In the genomic region with DNA sequence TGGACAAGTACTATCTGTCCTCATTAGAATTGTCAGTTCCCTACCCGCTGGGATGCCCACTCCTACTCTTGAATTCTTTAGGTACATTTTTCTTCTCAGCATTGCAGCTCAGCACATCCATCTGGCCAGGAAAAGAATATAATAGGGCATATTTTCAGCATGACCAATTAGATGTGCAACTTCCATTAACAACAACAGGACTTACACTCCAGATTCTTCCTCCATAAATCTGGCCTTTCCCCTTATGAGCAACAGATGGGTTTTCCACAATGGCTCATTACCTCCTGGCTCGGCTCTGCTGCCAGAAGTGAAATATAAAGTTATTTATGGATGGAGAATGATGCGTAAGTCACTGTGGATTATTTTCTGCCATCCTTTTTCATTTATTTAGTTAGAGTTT, we compare ENCODE assay signal across 15 cellular contexts.
DNase-seq lines count a peak whose midpoint lies in the region; TF ChIP-seq lines count a peak whose summit lies in the region.
"Had no signal": no experiment of that assay in that cellular context is flagged by ENCODE, and none has a peak within 500 bp of the region (broad histone marks: within the 10 kb centered on the region; RNA-seq: fewer than 3 reads in every experiment).

No MANE protein-coding gene starts in this region.

- H4K20me1 ChIP-seq in mammary epithelial cell (ENCODE audit: insufficient read depth, low read length): no peaks in the 10 kb centered on the region

- H3K36me3 Mint-ChIP-seq in endodermal cell (ENCODE audit: low read depth): no peaks in the 10 kb centered on the region
- no peaks in the 10 kb centered on the region for H3K36me3 Mint-ChIP-seq in activated naive CD4-positive, alpha-beta T cell treated with anti-CD3 and anti-CD28 coated beads for 36 hours (ENCODE audit: low read depth)
- H3K36me3 Mint-ChIP-seq: activated CD4-positive, alpha-beta memory T cell treated with anti-CD3 and anti-CD28 coated beads for 36 hours had no signal

- H3K4me3 ChIP-seq in mammary epithelial cell (replicated peaks in 1 of 3; ENCODE audit: insufficient read depth in 1 of 3, low read depth in 2 of 3, low read length in 3 of 3) (no peak overlapping the region), breast epithelium (no peak overlapping the region), fibroblast of villous mesenchyme (ENCODE audit: low read depth, low read length) (no peak overlapping the region), endodermal cell (ENCODE audit: low read length) (no peak overlapping the region), suprapubic skin (no peak overlapping the region)
- H3K4me3 ChIP-seq: cardiac muscle cell, SJCRH30 had no signal

- CTCF ChIA-PET in mammary epithelial cell (lab: Charles Lee; ENCODE audit: low non-redundant PET): no interaction called here
- CTCF ChIA-PET in activated naive CD4-positive, alpha-beta T cell treated with anti-CD3 and anti-CD28 coated beads for 36 hours (lab: Charles Lee): no interaction called here

- H3K4me2 ChIP-seq in mammary epithelial cell (ENCODE audit: insufficient read depth, low read depth, low read length): no peak overlapping the region

- no peaks in the 10 kb centered on the region for H3K9me3 Mint-ChIP-seq in endodermal cell
- peaks cover 12% of the 10 kb centered on the region for H3K9me3 Mint-ChIP-seq in activated naive CD4-positive, alpha-beta T cell treated with anti-CD3 and anti-CD28 coated beads for 36 hours
- H3K9me3 Mint-ChIP-seq: activated T-helper 2 cell treated with anti-CD3 and anti-CD28 coated beads, Interferon-gamma antibody, Interleukin-2, Interleukin-4, amounts not matched to agents 10 μg/mL and 5 μg/mL and 100 μg/mL, durations not matched to agents 14 hours and 24 hours and 36 hours had no signal

- in situ Hi-C loops in mammary epithelial cell (cut with MboI; ENCODE audit: low sequenced_read_pairs in 2 of 2): no loop called here

- 82% methylated on average over 3 of the region's 3 CpGs for WGBS in mammary epithelial cell (ENCODE audit: low coverage, missing lambda C conversion rate)
- 88 to 95% methylated on average over 1 to 3 of the region's 3 CpGs for WGBS in endodermal cell (ENCODE audit: insufficient coverage in 1 of 2, insufficient read length in 1 of 2), 2 experiments
- WGBS in suprapubic skin: 85% methylated on average over 3 of the region's 3 CpGs

- H3K9me3 ChIP-seq in mammary epithelial cell (replicated peaks; ENCODE audit: insufficient read depth, low read length): no peaks in the 10 kb centered on the region
- H3K9me3 ChIP-seq in breast epithelium: no peaks in the 10 kb centered on the region
- peaks cover 15% of the 10 kb centered on the region for H3K9me3 ChIP-seq in endodermal cell (ENCODE audit: control insufficient read depth, low read length)
- no peaks in the 10 kb centered on the region for H3K9me3 ChIP-seq in suprapubic skin
- H3K9me3 ChIP-seq: SJCRH30 had no signal

- TF ChIP-seq CTCF in mammary epithelial cell (conservative IDR thresholded peaks at IDR 0.05 in 1 of 2, IDR thresholded peaks at IDR 0.05 in 1 of 2; ENCODE audit: extremely low read depth in 1 of 2, insufficient read depth in 1 of 2, low read depth in 1 of 2, low read length in 2 of 2): no peak
- no peak for TF ChIP-seq CTCF in breast epithelium (IDR thresholded peaks at IDR 0.05)
- TF ChIP-seq CTCF in fibroblast of villous mesenchyme (IDR thresholded peaks at IDR 0.05; ENCODE audit: insufficient read depth, low read depth, low read length): no peak
- no peak for TF ChIP-seq CTCF in endodermal cell (conservative IDR thresholded peaks at IDR 0.05)
- TF ChIP-seq CTCF in suprapubic skin (IDR thresholded peaks at IDR 0.05): no peak

- H3K27ac ChIP-seq in mammary epithelial cell (ENCODE audit: insufficient read depth, low read depth, low read length) (no peak overlapping the region), breast epithelium (no peak overlapping the region), endodermal cell (ENCODE audit: low read depth, low read length) (no peak overlapping the region), suprapubic skin (no peak overlapping the region)
- H3K27ac ChIP-seq: cardiac muscle cell, epithelial cell of prostate, HL-60, SJCRH30 had no signal

- no TSS peak for BruUV-seq in mammary epithelial cell (replicated peaks; lab: Mats Ljungman, UMichigan)

- H3K36me3 ChIP-seq in mammary epithelial cell (ENCODE audit: insufficient read depth, low read length): no peaks in the 10 kb centered on the region
- H3K36me3 ChIP-seq in breast epithelium: no peaks in the 10 kb centered on the region
- no peaks in the 10 kb centered on the region for H3K36me3 ChIP-seq in endodermal cell (ENCODE audit: control insufficient read depth, insufficient read depth, low read length)
- H3K36me3 ChIP-seq in suprapubic skin: no peaks in the 10 kb centered on the region
- H3K36me3 ChIP-seq: cardiac muscle cell, SJCRH30 had no signal

- H2AFZ ChIP-seq in mammary epithelial cell (ENCODE audit: low read depth, low read length): no peak overlapping the region

- intact Hi-C loops in mammary epithelial cell (cut with micrococcal nuclease): no loop called here
- intact Hi-C loops in breast epithelium (cut with DNase I; ENCODE audit: low total_unique reads): no loop called here
- intact Hi-C loops in activated naive CD4-positive, alpha-beta T cell treated with anti-CD3 and anti-CD28 coated beads for 36 hours (cut with micrococcal nuclease): no loop called here

- no peaks in the 10 kb centered on the region for H3K79me2 ChIP-seq in mammary epithelial cell (ENCODE audit: insufficient read depth, low read length)

- peaks cover under 1% of the 10 kb centered on the region for H3K4me1 Mint-ChIP-seq in endodermal cell
- H3K4me1 Mint-ChIP-seq in activated naive CD4-positive, alpha-beta T cell treated with anti-CD3 and anti-CD28 coated beads for 36 hours (ENCODE audit: low read depth): no peaks in the 10 kb centered on the region

- H3K4me1 ChIP-seq in mammary epithelial cell (ENCODE audit: insufficient read depth, low read length): peaks cover 4% of the 10 kb centered on the region
- no peaks in the 10 kb centered on the region for H3K4me1 ChIP-seq in breast epithelium
- no peaks in the 10 kb centered on the region for H3K4me1 ChIP-seq in endodermal cell (ENCODE audit: control insufficient read depth, insufficient read depth, low read length)
- no peaks in the 10 kb centered on the region for H3K4me1 ChIP-seq in suprapubic skin
- H3K4me1 ChIP-seq: SJCRH30 had no signal

- dilution Hi-C loops in mammary epithelial cell (cut with HindIII; ENCODE audit: low sequenced_read_pairs): no loop called here

- TF ChIP-seq EP300 in suprapubic skin (IDR thresholded peaks at IDR 0.05): no peak

- H3K27me3 ChIP-seq in mammary epithelial cell (ENCODE audit: insufficient read depth, low read length) (no peaks in the 10 kb centered on the region), breast epithelium (no peaks in the 10 kb centered on the region), endodermal cell (ENCODE audit: control insufficient read depth, insufficient read depth, low read length, poor library complexity, severe bottlenecking) (no peaks in the 10 kb centered on the region), suprapubic skin (no peaks in the 10 kb centered on the region)
- H3K27me3 ChIP-seq: cardiac muscle cell, SJCRH30 had no signal

- no peak overlapping the region for H3K4me3 Mint-ChIP-seq in endodermal cell
- no peak overlapping the region for H3K4me3 Mint-ChIP-seq in activated naive CD4-positive, alpha-beta T cell treated with anti-CD3 and anti-CD28 coated beads for 36 hours
- H3K4me3 Mint-ChIP-seq: activated CD4-positive, alpha-beta memory T cell treated with anti-CD3 and anti-CD28 coated beads for 36 hours had no signal

- DNase-seq in mammary epithelial cell (peak; percentile 57), breast epithelium (ENCODE audit: low spot score in 2 of 2) (no peak), amniotic epithelial cell (ENCODE audit: low read depth) (peak; percentile 92), fibroblast of villous mesenchyme (ENCODE audit: low read depth) (peak; percentile 63), endodermal cell (no peak), DMS153 (lab: John Stamatoyannopoulos, UW) (no peak), suprapubic skin (ENCODE audit: low spot score in 2 of 2) (no peak)
- DNase-seq in activated naive CD4-positive, alpha-beta T cell treated with anti-CD3 and anti-CD28 coated beads for 36 hours: no peak
- DNase-seq: activated CD4-positive, alpha-beta memory T cell treated with anti-CD3 and anti-CD28 coated beads for 36 hours; DMS79 treated with DMSO at 0.1 percent for 48 hours; SJCRH30 had no signal

- H3K9ac ChIP-seq in mammary epithelial cell (ENCODE audit: insufficient read depth, low read length) (no peak overlapping the region), endodermal cell (ENCODE audit: extremely low read depth, low read length, poor library complexity, severe bottlenecking) (no peak overlapping the region)

- TF ChIP-seq POLR2A in breast epithelium (IDR thresholded peaks at IDR 0.05) (no peak), suprapubic skin (IDR thresholded peaks at IDR 0.05) (no peak)

- H3K27ac Mint-ChIP-seq in endodermal cell: no peak overlapping the region
- no peak overlapping the region for H3K27ac Mint-ChIP-seq in activated naive CD4-positive, alpha-beta T cell treated with anti-CD3 and anti-CD28 coated beads for 36 hours
- H3K27ac Mint-ChIP-seq: activated CD4-positive, alpha-beta memory T cell treated with anti-CD3 and anti-CD28 coated beads for 36 hours; activated T-helper 2 cell treated with anti-CD3 and anti-CD28 coated beads, Interferon-gamma antibody, Interleukin-2, Interleukin-4, amounts not matched to agents 10 μg/mL and 5 μg/mL and 100 μg/mL, durations not matched to agents 14 hours and 24 hours and 36 hours had no signal

- no peaks in the 10 kb centered on the region for H3K27me3 Mint-ChIP-seq in endodermal cell (ENCODE audit: insufficient read depth)
- no peaks in the 10 kb centered on the region for H3K27me3 Mint-ChIP-seq in activated naive CD4-positive, alpha-beta T cell treated with anti-CD3 and anti-CD28 coated beads for 36 hours (ENCODE audit: low read depth)
- H3K27me3 Mint-ChIP-seq: activated CD4-positive, alpha-beta memory T cell treated with anti-CD3 and anti-CD28 coated beads for 36 hours had no signal

Comparison
In these comparisons a context has a peak if more than half of its experiments do, and no peak if none do; other contexts are left out.
1. DNase-seq: peak in mammary epithelial cell (single experiment), amniotic epithelial cell (single experiment) and fibroblast of villous mesenchyme (single experiment); none in breast epithelium (0 of 2), endodermal cell (single experiment), DMS153 (single experiment), activated naive CD4-positive, alpha-beta T cell treated with anti-CD3 and anti-CD28 coated beads for 36 hours (single experiment) and suprapubic skin (0 of 2).